In the genomic region with DNA sequence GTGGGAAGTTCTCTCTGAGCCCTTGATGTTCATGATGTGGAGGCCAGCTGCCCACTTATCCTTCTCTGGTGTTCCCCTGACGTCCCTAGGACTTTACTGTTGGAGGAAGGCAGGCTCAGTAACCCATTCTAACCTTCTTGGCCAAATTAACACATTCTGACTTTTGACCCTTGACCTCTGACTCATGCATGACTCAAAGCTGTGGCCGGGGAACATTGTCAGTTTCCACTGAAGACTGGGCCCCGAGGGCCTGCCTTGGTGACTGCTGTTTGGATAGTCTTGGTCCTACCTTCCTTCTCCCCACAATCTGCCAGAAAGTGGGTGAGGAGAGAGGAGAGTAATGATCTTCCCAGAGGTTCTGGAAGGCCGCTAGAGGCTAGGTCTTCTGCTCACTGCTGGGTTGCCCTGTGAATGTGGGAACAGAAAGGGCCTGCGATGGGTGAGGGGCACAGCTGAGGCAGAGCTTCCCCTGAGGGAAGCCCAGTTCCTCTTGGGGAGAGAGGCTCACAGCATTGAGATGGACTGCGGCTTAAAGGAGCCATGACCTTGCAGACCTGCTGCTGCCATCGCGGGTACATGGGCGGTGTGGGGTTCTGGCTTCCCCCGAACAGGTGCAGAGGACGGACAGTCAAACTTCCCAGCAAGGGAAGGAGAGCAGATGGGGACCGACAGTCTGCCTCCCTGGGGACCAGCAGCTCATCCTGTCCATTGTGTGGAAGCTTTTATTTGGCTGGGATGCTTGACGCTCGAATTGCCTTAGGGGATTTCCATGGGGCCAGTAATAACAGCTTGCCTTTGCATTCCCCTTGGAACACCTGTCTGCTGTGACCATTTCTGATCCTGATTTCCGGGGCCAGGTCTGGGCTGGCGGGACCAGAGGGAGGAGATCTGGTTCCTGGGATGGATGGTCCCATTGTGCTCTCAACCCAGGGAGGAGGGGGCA, we compare ENCODE assay signal across 8 cellular contexts. TPM values are rescaled to one million over a fixed set of nuclear protein-coding genes. Genes with fewer than 3 reads are reported as not detected.
DNase-seq lines count a peak whose midpoint lies in the region; ATAC-seq, FAIRE-seq and TF ChIP-seq lines count a peak whose summit lies in the region.

No MANE protein-coding gene starts in this region.

- H3K4me1 ChIP-seq in A549 (peaks cover 8% of the 10 kb centered on the region), stomach (peaks cover 0 to 16% (median 4%) of the 10 kb centered on the region in 4 donors)

- no peak for TF ChIP-seq POLR2A in A549 (IDR thresholded peaks at IDR 0.05; ENCODE audit: low read length)
- no peak for TF ChIP-seq POLR2A in H54 (IDR thresholded peaks at IDR 0.05; ENCODE audit: low read depth, low read length)
- TF ChIP-seq POLR2A in stomach (IDR thresholded peaks at IDR 0.05), result no peak

- peak overlapping the region; percentile 32; the same call in 2 of the 3 replicates for H3K4me2 ChIP-seq in A549

- TF ChIP-seq RAD21 in A549 (conservative IDR thresholded peaks at IDR 0.05 in 1 of 2, IDR thresholded peaks at IDR 0.05 in 1 of 2), result no peak

- 71% methylated on average over 16 of the region's 16 CpGs for WGBS in A549 (ENCODE audit: missing lambda C conversion rate)
- WGBS in stomach, 5 donors, result 67 to 87% (median 72%) methylated on average over 10 to 16 of the region's 16 CpGs

- CTCF ChIA-PET in A549 (lab: Yijun Ruan, JAX), result interaction anchor here (0.6 to 3.1 kb wide), 4 partner anchors 13 to 166 kb away, joined by 3 to 19 read pairs (median 3); no protein-coding TSS in a partner anchor

- peak in 1 of 2 experiments; percentile 19 for DNase-seq in A549 (ENCODE audit: low read depth in 1 of 2, low spot score in 1 of 2)
- DNase-seq in H54 (ENCODE audit: insufficient read length, low spot score), result peak; percentile 62
- peak; percentile 65 to 67 for DNase-seq in NOMO-1 (lab: John Stamatoyannopoulos, UW; ENCODE audit: unreplicated experiment in 2 of 2)
- peak; percentile 78 for DNase-seq in fibroblast of mammary gland (ENCODE audit: low read depth)
- no peak for DNase-seq in Kasumi-1 (lab: John Stamatoyannopoulos, UW)
- DNase-seq in cerebellum (ENCODE audit: low spot score), result no peak
- no peak for DNase-seq in stomach

- ATAC-seq in A549, result peak in 1 of 2 experiments; percentile 34; a peak in 3 of 6 replicates
- no peak for ATAC-seq in HG02678 (IDR thresholded peaks at IDR 0.05; ENCODE audit: unreplicated experiment)

- H3K36me3 ChIP-seq in stomach, result no peaks in the 10 kb centered on the region

- no peak overlapping the region for H3K27ac ChIP-seq in A549
- H3K27ac ChIP-seq in stomach, result no peak overlapping the region

- H3K9me3 ChIP-seq in A549 (no peaks in the 10 kb centered on the region), stomach (no peaks in the 10 kb centered on the region)

- H3K27me3 ChIP-seq in stomach, result no peaks in the 10 kb centered on the region

- intact Hi-C loops in stomach (cut with DNase I; ENCODE audit: low total_unique reads), result no loop called here

- no peak for TF ChIP-seq CTCF in A549 (IDR thresholded peaks at IDR 0.05)
- no peak for TF ChIP-seq CTCF in fibroblast of mammary gland (conservative IDR thresholded peaks at IDR 0.05; ENCODE audit: control insufficient read depth, insufficient read depth, low read depth, low read length)
- no peak for TF ChIP-seq CTCF in stomach (IDR thresholded peaks at IDR 0.05)

- POLR2A ChIA-PET in A549 (lab: Yijun Ruan, JAX), result no interaction called here

- H3K4me3 ChIP-seq in A549 (no peak overlapping the region), fibroblast of mammary gland (ENCODE audit: control insufficient read depth, low read depth, low read length) (no peak overlapping the region), stomach (no peak overlapping the region)

- TF ChIP-seq EP300 in A549 (IDR thresholded peaks at IDR 0.05) (no peak), stomach (IDR thresholded peaks at IDR 0.05) (no peak)

- FAIRE-seq in A549 (lab: Jason Lieb, UNC), result no peak
- no peak for FAIRE-seq in H54 (lab: Jason Lieb, UNC)

TF ChIP-seq in A549, 52 proteins besides CTCF, POLR2A, EP300 and RAD21:
- TF ChIP-seq, protein P1, sequence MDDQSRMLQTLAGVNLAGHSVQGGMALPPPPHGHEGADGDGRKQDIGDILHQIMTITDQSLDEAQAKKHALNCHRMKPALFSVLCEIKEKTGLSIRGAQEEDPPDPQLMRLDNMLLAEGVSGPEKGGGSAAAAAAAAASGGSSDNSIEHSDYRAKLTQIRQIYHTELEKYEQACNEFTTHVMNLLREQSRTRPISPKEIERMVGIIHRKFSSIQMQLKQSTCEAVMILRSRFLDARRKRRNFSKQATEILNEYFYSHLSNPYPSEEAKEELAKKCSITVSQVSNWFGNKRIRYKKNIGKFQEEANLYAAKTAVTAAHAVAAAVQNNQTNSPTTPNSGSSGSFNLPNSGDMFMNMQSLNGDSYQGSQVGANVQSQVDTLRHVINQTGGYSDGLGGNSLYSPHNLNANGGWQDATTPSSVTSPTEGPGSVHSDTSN (IDR thresholded peaks at IDR 0.05), result no peak
- TF ChIP-seq, protein P2, sequence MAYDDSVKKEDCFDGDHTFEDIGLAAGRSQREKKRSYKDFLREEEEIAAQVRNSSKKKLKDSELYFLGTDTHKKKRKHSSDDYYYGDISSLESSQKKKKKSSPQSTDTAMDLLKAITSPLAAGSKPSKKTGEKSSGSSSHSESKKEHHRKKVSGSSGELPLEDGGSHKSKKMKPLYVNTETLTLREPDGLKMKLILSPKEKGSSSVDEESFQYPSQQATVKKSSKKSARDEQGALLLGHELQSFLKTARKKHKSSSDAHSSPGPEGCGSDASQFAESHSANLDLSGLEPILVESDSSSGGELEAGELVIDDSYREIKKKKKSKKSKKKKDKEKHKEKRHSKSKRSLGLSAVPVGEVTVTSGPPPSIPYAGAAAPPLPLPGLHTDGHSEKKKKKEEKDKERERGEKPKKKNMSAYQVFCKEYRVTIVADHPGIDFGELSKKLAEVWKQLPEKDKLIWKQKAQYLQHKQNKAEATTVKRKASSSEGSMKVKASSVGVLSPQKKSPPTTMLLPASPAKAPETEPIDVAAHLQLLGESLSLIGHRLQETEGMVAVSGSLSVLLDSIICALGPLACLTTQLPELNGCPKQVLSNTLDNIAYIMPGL (CRISPR knock-in tag; IDR thresholded peaks at IDR 0.05; ENCODE audit: borderline replicate concordance), result no peak
- TF ChIP-seq NFE2L2 (conservative IDR thresholded peaks at IDR 0.05; ENCODE audit: low read length) (no peak), ZFP36 (IDR thresholded peaks at IDR 0.05; ENCODE audit: borderline replicate concordance, partially characterized antibody) (no peak), FOSL2 (IDR thresholded peaks at IDR 0.05) (no peak), FOSL2 (CRISPR knock-in tag; IDR thresholded peaks at IDR 0.05) (peak; percentile 52), JUNB (IDR thresholded peaks at IDR 0.05) (no peak)

RNA-seq across cellular contexts. Expression of a gene that starts 43.8 kb away (rescaled TPM):
- polyA plus RNA-seq in A549 (2011; rRNA removed) (not detected in 2 replicates), A549 (2017; fragmentation: RNase III; extraction: RNeasy Plus Mini Kit Qiagen cat#74134 plus additional on column Dnase treatment) (0.03 to 0.05 TPM (median 0.04 TPM) in 3 replicates), stomach (under 1 TPM; 0.33 to 0.92 (median 0.62) TPM)
- polyA plus RNA-seq in A549 (2012; cell fraction: cytosol; rRNA removed), result 0.03 and 0.05 TPM in 2 replicates
- polyA plus RNA-seq in A549 (2012; cell fraction: nucleus; rRNA removed), result 0.20 and 0.23 TPM in 2 replicates
- not detected in 2 replicates for polyA minus RNA-seq in A549 (2011; rRNA and poly(A)+ RNA removed)
- total RNA-seq in cerebellum (1.2 TPM), stomach (1 to 10 TPM in 3 of 5 donors, not detected in 2; 7.0 to 9.4 (median 7.3) TPM)

Comparison
In these comparisons a context has a peak if more than half of its experiments do, and no peak if none do; other contexts are left out.
1. DNase-seq: peak in H54 (single experiment), NOMO-1 (2 of 2) and fibroblast of mammary gland (single experiment); none in Kasumi-1 (0 of 2), cerebellum (single experiment) and stomach (single experiment).